Comparison of ENCODE assay signal across 14 cellular contexts in genomic region chr22:46462726-46463371, GRCh38.
DNase-seq lines count a peak whose midpoint lies in the region; ATAC-seq and TF ChIP-seq lines count a peak whose summit lies in the region.
"Had no signal": no experiment of that assay in that cellular context is flagged by ENCODE, and none has a peak within 500 bp of the region (broad histone marks: within the 10 kb centered on the region; RNA-seq: fewer than 3 reads in every experiment).

No MANE protein-coding gene starts in this region.

- no peak overlapping the region for H3K4me3 ChIP-seq in MM.1S (ENCODE audit: low read length)
- H3K4me3 ChIP-seq: ovary, transverse colon had no signal

- peaks cover 0 to 2% (median 0%) of the 10 kb centered on the region in 5 experiments for H3K9me3 Mint-ChIP-seq in brain
- H3K9me3 Mint-ChIP-seq in stimulated activated memory B cell treated with anti-CD40 and anti-IgM and Interleukin-4, amounts not matched to agents 10 μg/mL and 1 μg/mL and 100 μg/mL, for 72 hours, result no peaks in the 10 kb centered on the region
- H3K9me3 Mint-ChIP-seq: activated B cell treated with CpG ODN at 0.5 μM for 24 hours had no signal

- H3K27me3 Mint-ChIP-seq in brain, result no peaks in the 10 kb centered on the region
- H3K27me3 Mint-ChIP-seq in stimulated activated memory B cell treated with anti-CD40 and anti-IgM and Interleukin-4, amounts not matched to agents 10 μg/mL and 1 μg/mL and 100 μg/mL, for 72 hours, result peaks cover 77% of the 10 kb centered on the region

- no peaks in the 10 kb centered on the region for H3K79me2 ChIP-seq in MM.1S (ENCODE audit: low read length)

- H3K9me2 ChIP-seq in MM.1S (replicated peaks; ENCODE audit: insufficient read depth, low read length), result no peaks in the 10 kb centered on the region

- no peak for TF ChIP-seq CTCF in brain (conservative IDR thresholded peaks at IDR 0.05)
- no peak for TF ChIP-seq CTCF in MM.1S (IDR thresholded peaks at IDR 0.05; ENCODE audit: low read length)

- DNase-seq in NCI-H748 (lab: John Stamatoyannopoulos, UW; ENCODE audit: unreplicated experiment) (peak; percentile 38), NCI-H748 treated with DMSO at 0.1 percent for 48 hours (lab: John Stamatoyannopoulos, UW) (no peak), NCI-H2107 treated with DMSO at 0.1 percent for 48 hours (lab: John Stamatoyannopoulos, UW; ENCODE audit: unreplicated experiment) (peak; percentile 63), renal cortical epithelial cell (ENCODE audit: low read depth) (peak; percentile 80), anterior cingulate cortex (lab: John Stamatoyannopoulos, UW) (no peak), MM.1S (no peak)
- DNase-seq: activated B cell treated with CpG ODN at 0.5 μM for 24 hours; activated naive CD4-positive, alpha-beta T cell; KG1; OCI-M1; ovary; transverse colon had no signal

- H3K27ac Mint-ChIP-seq in brain, result peak overlapping the region in 4 of 5 experiments; percentile 19 to 93 (median 82)
- no peak overlapping the region for H3K27ac Mint-ChIP-seq in stimulated activated memory B cell treated with anti-CD40 and anti-IgM and Interleukin-4, amounts not matched to agents 10 μg/mL and 1 μg/mL and 100 μg/mL, for 72 hours
- H3K27ac Mint-ChIP-seq: activated B cell treated with CpG ODN at 0.5 μM for 24 hours had no signal

- no peaks in the 10 kb centered on the region for H4K20me1 ChIP-seq in MM.1S (ENCODE audit: insufficient read depth, low read length)

- no peak overlapping the region for H3K4me3 Mint-ChIP-seq in brain
- no peak overlapping the region for H3K4me3 Mint-ChIP-seq in stimulated activated memory B cell treated with anti-CD40 and anti-IgM and Interleukin-4, amounts not matched to agents 10 μg/mL and 1 μg/mL and 100 μg/mL, for 72 hours
- H3K4me3 Mint-ChIP-seq: activated B cell treated with CpG ODN at 0.5 μM for 24 hours had no signal

- no peaks in the 10 kb centered on the region for H3K36me3 ChIP-seq in MM.1S (replicated peaks; ENCODE audit: insufficient read depth, low read length)
- H3K36me3 ChIP-seq: ovary, transverse colon had no signal

- H3K4me1 Mint-ChIP-seq in brain, result peaks cover 66% of the 10 kb centered on the region
- H3K4me1 Mint-ChIP-seq in stimulated activated memory B cell treated with anti-CD40 and anti-IgM and Interleukin-4, amounts not matched to agents 10 μg/mL and 1 μg/mL and 100 μg/mL, for 72 hours, result peaks cover 16% of the 10 kb centered on the region
- H3K4me1 Mint-ChIP-seq: activated B cell treated with CpG ODN at 0.5 μM for 24 hours had no signal

- ATAC-seq in stimulated activated memory B cell treated with anti-CD40 and anti-IgM and Interleukin-4, amounts not matched to agents 10 μg/mL and 1 μg/mL and 100 μg/mL, for 72 hours, result no peak

- no peaks in the 10 kb centered on the region for H3F3A ChIP-seq in MM.1S (ENCODE audit: insufficient read depth, low read length)

- H3K9me3 ChIP-seq in MM.1S (replicated peaks; ENCODE audit: insufficient read depth, low read length), result no peaks in the 10 kb centered on the region
- H3K9me3 ChIP-seq: ovary, transverse colon had no signal

- H3K36me3 Mint-ChIP-seq in brain, result peaks cover 14% of the 10 kb centered on the region
- H3K36me3 Mint-ChIP-seq in stimulated activated memory B cell treated with anti-CD40 and anti-IgM and Interleukin-4, amounts not matched to agents 10 μg/mL and 1 μg/mL and 100 μg/mL, for 72 hours, result no peaks in the 10 kb centered on the region

- H3K27me3 ChIP-seq in MM.1S (replicated peaks; ENCODE audit: insufficient read depth, low read length), result peaks cover 93% of the 10 kb centered on the region
- H3K27me3 ChIP-seq: ovary, transverse colon had no signal

- H3K9ac ChIP-seq in MM.1S (ENCODE audit: low read length), result no peak overlapping the region

- no peaks in the 10 kb centered on the region for H3K4me1 ChIP-seq in MM.1S (ENCODE audit: low read length)
- H3K4me1 ChIP-seq: transverse colon had no signal

- no peak overlapping the region for H2AFZ ChIP-seq in MM.1S (ENCODE audit: low read length)

- H3K4me2 ChIP-seq in MM.1S (ENCODE audit: low read depth, low read length), result no peak overlapping the region

- H3K27ac ChIP-seq in MM.1S (ENCODE audit: low read length), result no peak overlapping the region
- H3K27ac ChIP-seq: ovary, transverse colon had no signal

Comparison
In these comparisons a context has a peak if more than half of its experiments do, and no peak if none do; other contexts are left out.
1. DNase-seq: peak in NCI-H748 (single experiment), NCI-H2107 treated with DMSO at 0.1 percent for 48 hours (single experiment) and renal cortical epithelial cell (single experiment); none in NCI-H748 treated with DMSO at 0.1 percent for 48 hours (single experiment), anterior cingulate cortex (0 of 58) and MM.1S (single experiment).